In the genomic region with DNA sequence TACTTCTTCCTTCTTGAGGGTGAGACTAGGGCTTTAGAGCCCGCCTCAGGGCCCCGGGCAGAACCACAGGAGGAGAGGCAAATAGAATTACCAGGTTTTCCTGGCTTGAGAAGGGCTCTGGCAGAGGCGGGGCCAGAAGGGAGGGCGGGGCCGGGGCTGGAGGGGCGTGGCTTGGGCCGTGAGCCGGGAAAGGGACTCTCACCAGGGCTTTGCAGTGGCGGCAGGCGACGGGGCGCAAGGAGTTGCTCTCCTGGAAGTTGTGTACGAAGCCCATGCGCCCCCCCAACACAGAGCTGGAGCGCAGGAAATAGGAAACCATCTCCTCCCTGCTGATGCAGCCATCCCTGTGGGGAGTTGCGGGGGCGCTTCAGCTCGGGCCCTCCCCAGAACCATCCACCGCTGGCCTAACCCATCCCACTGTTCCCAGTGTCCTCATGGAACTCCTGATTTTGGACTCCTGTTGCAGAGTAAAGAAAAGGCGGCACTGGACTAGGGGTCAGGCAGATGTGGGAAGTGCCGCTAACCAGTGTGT, we compare ENCODE assay signal across 12 cellular contexts. TPM values are rescaled to one million over a fixed set of nuclear protein-coding genes. Genes with fewer than 3 reads are reported as not detected.
A peak's percentile ranks its signal among the peaks of the same experiment; 100 is the strongest.
DNase-seq lines count a peak whose midpoint lies in the region; ATAC-seq and TF ChIP-seq lines count a peak whose summit lies in the region.
"Had no signal": no experiment of that assay in that cellular context is flagged by ENCODE, and none has a peak within 500 bp of the region (broad histone marks: within the 10 kb centered on the region; RNA-seq: fewer than 3 reads in every experiment).

No MANE protein-coding gene starts in this region.

- H3K9me3 ChIP-seq in colonic mucosa: no peaks in the 10 kb centered on the region
- H3K9me3 ChIP-seq in neural progenitor cell (ENCODE audit: low read depth): no peaks in the 10 kb centered on the region
- H3K9me3 ChIP-seq: ovary had no signal

- H3K36me3 ChIP-seq in colonic mucosa: no peaks in the 10 kb centered on the region
- H3K36me3 ChIP-seq in neural progenitor cell: no peaks in the 10 kb centered on the region
- H3K36me3 ChIP-seq: ovary had no signal

- POLR2A ChIA-PET in activated CD4-positive, alpha-beta T cell treated with anti-CD3 and anti-CD28 coated beads for 36 hours (lab: Charles Lee): interaction anchor here (0.7 kb wide), 1 partner anchor 47 kb away, joined by 4 read pairs; no protein-coding TSS in a partner anchor

- H3K27me3 Mint-ChIP-seq in activated CD4-positive, alpha-beta T cell treated with anti-CD3 and anti-CD28 coated beads for 36 hours: no peaks in the 10 kb centered on the region
- H3K27me3 Mint-ChIP-seq in neural progenitor cell (ENCODE audit: insufficient read depth, low read depth): peaks cover 7% of the 10 kb centered on the region

- H3K27me3 ChIP-seq in colonic mucosa (no peaks in the 10 kb centered on the region), neural progenitor cell (peaks cover 10% of the 10 kb centered on the region)
- H3K27me3 ChIP-seq: ovary had no signal

- intact Hi-C loops in activated CD4-positive, alpha-beta T cell treated with anti-CD3 and anti-CD28 coated beads for 36 hours (cut with DNase I, micrococcal nuclease): no loop called here
- intact Hi-C loops in colonic mucosa (cut with DNase I): no loop called here

- peak overlapping the region; percentile 88 for H2AFZ ChIP-seq in neural progenitor cell (replicated peaks)

- no peaks in the 10 kb centered on the region for H4K20me1 ChIP-seq in neural progenitor cell (ENCODE audit: low read depth)

- peaks cover 19% of the 10 kb centered on the region for H3F3A ChIP-seq in neural progenitor cell (ENCODE audit: low read depth)

- H3K9ac ChIP-seq in colonic mucosa (ENCODE audit: low read depth in 2 of 2, low read length in 2 of 2) (no peak overlapping the region), neural progenitor cell (no peak overlapping the region)

- H3K36me3 Mint-ChIP-seq in activated CD4-positive, alpha-beta T cell treated with anti-CD3 and anti-CD28 coated beads for 36 hours (ENCODE audit: low read depth): peaks cover 2% of the 10 kb centered on the region
- H3K36me3 Mint-ChIP-seq in neural progenitor cell: peaks cover 2% of the 10 kb centered on the region

- H3K4me1 Mint-ChIP-seq in activated CD4-positive, alpha-beta T cell treated with anti-CD3 and anti-CD28 coated beads for 36 hours: peaks cover 6% of the 10 kb centered on the region
- H3K4me1 Mint-ChIP-seq in neural progenitor cell: peaks cover 51% of the 10 kb centered on the region

- CTCF ChIA-PET in activated CD4-positive, alpha-beta T cell treated with anti-CD3 and anti-CD28 coated beads for 36 hours (lab: Charles Lee): interaction anchor here (0.7 kb wide), 1 partner anchor 13 kb away, joined by 3 read pairs; no protein-coding TSS in a partner anchor

- TF ChIP-seq CTCF in NB4 (IDR thresholded peaks at IDR 0.05; ENCODE audit: low read depth, low read length): no peak
- no peak for TF ChIP-seq CTCF in colonic mucosa (IDR thresholded peaks at IDR 0.05)
- no peak for TF ChIP-seq CTCF in neural progenitor cell (IDR thresholded peaks at IDR 0.05)

- H3K4me3 ChIP-seq in NB4 (ENCODE audit: low read depth, low read length) (no peak overlapping the region), colonic mucosa (no peak overlapping the region), neural progenitor cell (no peak overlapping the region)
- H3K4me3 ChIP-seq: ovary had no signal

- no peaks in the 10 kb centered on the region for H3K79me2 ChIP-seq in neural progenitor cell (ENCODE audit: low read depth)

- peak; percentile 51 for ATAC-seq in activated CD4-positive, alpha-beta T cell treated with anti-CD3 and anti-CD28 coated beads for 36 hours
- ATAC-seq in HG03039 (IDR thresholded peaks at IDR 0.05; ENCODE audit: unreplicated experiment) (no peak), HG03432 (IDR thresholded peaks at IDR 0.05; ENCODE audit: unreplicated experiment) (no peak)

- H3K9me3 Mint-ChIP-seq in activated CD4-positive, alpha-beta T cell treated with anti-CD3 and anti-CD28 coated beads for 36 hours (ENCODE audit: low read depth): no peaks in the 10 kb centered on the region
- H3K9me3 Mint-ChIP-seq in neural progenitor cell: no peaks in the 10 kb centered on the region

- H3K4me1 ChIP-seq in colonic mucosa (no peaks in the 10 kb centered on the region), neural progenitor cell (peaks cover 25% of the 10 kb centered on the region)

- H3K27ac ChIP-seq in colonic mucosa (no peak overlapping the region), neural progenitor cell (no peak overlapping the region)
- H3K27ac ChIP-seq: ovary had no signal

- no peak for TF ChIP-seq POLR2A in NB4 (IDR thresholded peaks at IDR 0.05; ENCODE audit: extremely low read depth, insufficient read length)

- H3K4me3 Mint-ChIP-seq in activated CD4-positive, alpha-beta T cell treated with anti-CD3 and anti-CD28 coated beads for 36 hours: no peak overlapping the region
- peak overlapping the region; percentile 62 for H3K4me3 Mint-ChIP-seq in neural progenitor cell

- H3K4me2 ChIP-seq in neural progenitor cell: peak overlapping the region; percentile 70

- H3K27ac Mint-ChIP-seq in activated CD4-positive, alpha-beta T cell treated with anti-CD3 and anti-CD28 coated beads for 36 hours: no peak overlapping the region
- H3K27ac Mint-ChIP-seq in neural progenitor cell: peak overlapping the region; percentile 77

- DNase-seq in activated CD4-positive, alpha-beta T cell treated with anti-CD3 and anti-CD28 coated beads for 36 hours: peak; percentile 64
- no peak for DNase-seq in activated CD4-positive, alpha-beta T cell treated with anti-CD3 and anti-CD28 coated beads, Interleukin-2, amount 50 U/mL, for 1 hour
- DNase-seq in NB4 (ENCODE audit: low read depth) (peak; percentile 53), colonic mucosa (peak; percentile 67), neural progenitor cell (ENCODE audit: low spot score) (peak; percentile 84), NOMO-1 (lab: John Stamatoyannopoulos, UW; ENCODE audit: unreplicated experiment in 2 of 2) (no peak)
- DNase-seq: cortex of kidney, NCI-H1105, SHP77 treated with DMSO at 0.1 percent for 48 hours had no signal

RNA-seq across cellular contexts. Expression of a gene that starts 6.9 kb away (rescaled TPM):
- total RNA-seq in activated CD4-positive, alpha-beta T cell treated with anti-CD3 and anti-CD28 coated beads for 36 hours: under 1 TPM; 0.18 to 0.39 TPM
- 1 to 10 TPM; 2.2 to 5.4 TPM for total RNA-seq in colonic mucosa
- total RNA-seq in neural progenitor cell (ENCODE audit: low replicate concordance): 2.2 and 9.2 TPM in 2 replicates

RNA-seq across cellular contexts. Expression of a gene that starts 14.0 kb away (rescaled TPM):
- total RNA-seq in activated CD4-positive, alpha-beta T cell treated with anti-CD3 and anti-CD28 coated beads for 36 hours: 1 to 10 TPM; 5.6 to 5.9 TPM
- 1 to 10 TPM; 2.8 to 3.5 TPM for total RNA-seq in colonic mucosa
- 0.06 and 1.8 TPM in 2 replicates for total RNA-seq in neural progenitor cell (ENCODE audit: low replicate concordance)

RNA-seq across cellular contexts. Expression of a gene that starts 29.9 kb away (rescaled TPM):
- 1 to 10 TPM in 1 of 2 experiments, under 1 TPM in 1; 0.87 to 1.5 TPM for total RNA-seq in activated CD4-positive, alpha-beta T cell treated with anti-CD3 and anti-CD28 coated beads for 36 hours
- 1 to 10 TPM; 1.6 to 2.7 TPM for total RNA-seq in colonic mucosa
- 1.4 and 2.2 TPM in 2 replicates for total RNA-seq in neural progenitor cell (ENCODE audit: low replicate concordance)

RNA-seq across cellular contexts. Expression of a gene that starts 48.4 kb away (rescaled TPM):
- 100 to 1,000 TPM; 318 to 362 TPM for total RNA-seq in activated CD4-positive, alpha-beta T cell treated with anti-CD3 and anti-CD28 coated beads for 36 hours
- 100 to 1,000 TPM; 164 to 220 TPM for total RNA-seq in colonic mucosa
- total RNA-seq in neural progenitor cell (ENCODE audit: low replicate concordance): 140 and 193 TPM in 2 replicates

Comparison
In these comparisons a context has a peak if more than half of its experiments do, and no peak if none do; other contexts are left out.
1. DNase-seq: peak in activated CD4-positive, alpha-beta T cell treated with anti-CD3 and anti-CD28 coated beads for 36 hours (single experiment), NB4 (single experiment), colonic mucosa (single experiment) and neural progenitor cell (single experiment); none in activated CD4-positive, alpha-beta T cell treated with anti-CD3 and anti-CD28 coated beads, Interleukin-2, amount 50 U/mL, for 1 hour (single experiment) and NOMO-1 (0 of 2).